In the genomic region with DNA sequence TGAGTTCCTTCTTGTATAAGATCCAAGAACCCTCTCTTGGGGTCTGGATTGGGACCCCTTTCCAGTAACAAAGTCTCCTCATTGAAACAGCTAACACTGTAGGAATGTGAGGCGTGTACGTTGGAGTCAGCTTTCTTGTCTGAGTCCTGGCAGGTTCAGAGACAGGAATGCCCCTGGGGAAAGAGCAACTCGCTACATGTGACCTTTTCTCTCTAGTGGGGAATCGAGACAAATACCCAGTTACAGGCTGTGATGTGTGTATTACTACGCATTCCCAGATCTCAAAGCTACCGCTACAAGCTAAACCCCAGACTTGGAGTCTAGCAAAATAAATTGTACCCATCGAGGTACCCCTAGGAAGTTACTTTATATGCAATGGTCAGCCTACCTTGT, we compare ENCODE assay signal across 23 cellular contexts.
DNase-seq lines count a peak whose midpoint lies in the region; ATAC-seq, FAIRE-seq and TF ChIP-seq lines count a peak whose summit lies in the region.
"Had no signal": no experiment of that assay in that cellular context is flagged by ENCODE, and none has a peak within 500 bp of the region (broad histone marks: within the 10 kb centered on the region; RNA-seq: fewer than 3 reads in every experiment).

No MANE protein-coding gene starts in this region.

- no peak for ATAC-seq in HG02571 (IDR thresholded peaks at IDR 0.05; ENCODE audit: unreplicated experiment)
- ATAC-seq: GM12878, heart left ventricle had no signal

- no peaks in the 10 kb centered on the region for H3K9me3 Mint-ChIP-seq in MCF 10A (ENCODE audit: unreplicated experiment)
- H3K9me3 Mint-ChIP-seq: naive B cell had no signal

- no peaks in the 10 kb centered on the region for H3K36me3 Mint-ChIP-seq in MCF 10A (ENCODE audit: insufficient read depth, unreplicated experiment)
- H3K36me3 Mint-ChIP-seq: naive B cell had no signal

- peak overlapping the region; percentile 31 for H3K4me2 ChIP-seq in keratinocyte (ENCODE audit: control insufficient read depth, extremely low read depth, insufficient read depth, low read depth, low read length)

- no TSS peak for BruUV-seq in MCF 10A (replicated peaks; lab: Mats Ljungman, UMichigan)

- no peak overlapping the region for H3K4me3 Mint-ChIP-seq in MCF 10A (ENCODE audit: unreplicated experiment)
- H3K4me3 Mint-ChIP-seq: naive B cell had no signal

- H3K9me3 ChIP-seq in breast epithelium (no peaks in the 10 kb centered on the region), keratinocyte (ENCODE audit: control insufficient read depth, low read depth, low read length) (no peaks in the 10 kb centered on the region)
- H3K9me3 ChIP-seq: heart left ventricle had no signal

- TF ChIP-seq CTCF in MCF 10A (IDR thresholded peaks at IDR 0.05; ENCODE audit: unreplicated experiment) = no peak
- TF ChIP-seq CTCF in breast epithelium (IDR thresholded peaks at IDR 0.05) = no peak
- no peak for TF ChIP-seq CTCF in bronchial epithelial cell (IDR thresholded peaks at IDR 0.05; ENCODE audit: insufficient read depth, low read length, severe bottlenecking)
- no peak for TF ChIP-seq CTCF in keratinocyte (optimal IDR thresholded peaks at IDR 0.05 in 1 of 3, IDR thresholded peaks at IDR 0.05 in 1 of 3, conservative IDR thresholded peaks at IDR 0.05 in 1 of 3; ENCODE audit: extremely low read depth in 1 of 3, insufficient read depth in 2 of 3, low read length in 3 of 3)

- H2AFZ ChIP-seq in keratinocyte (ENCODE audit: control insufficient read depth, low read length) = peak overlapping the region; percentile 42
- H2AFZ ChIP-seq: parathyroid adenoma had no signal

- H3K27me3 ChIP-seq in breast epithelium = no peaks in the 10 kb centered on the region
- no peaks in the 10 kb centered on the region for H3K27me3 ChIP-seq in bronchial epithelial cell (ENCODE audit: control insufficient read depth, insufficient read depth, low read length)
- no peaks in the 10 kb centered on the region for H3K27me3 ChIP-seq in keratinocyte (ENCODE audit: control insufficient read depth, extremely low read depth, insufficient read depth, low read length)

- H3K27ac ChIP-seq in breast epithelium = no peak overlapping the region
- peak overlapping the region; percentile 51 for H3K27ac ChIP-seq in keratinocyte (ENCODE audit: control insufficient read depth, insufficient read depth, low read length)
- H3K27ac ChIP-seq: 22Rv1, heart left ventricle, HL-60, parathyroid adenoma, skin epidermis had no signal

- H3K79me2 ChIP-seq in keratinocyte (ENCODE audit: control insufficient read depth, insufficient read depth, low read length) = no peaks in the 10 kb centered on the region
- H3K79me2 ChIP-seq: parathyroid adenoma had no signal

- no peaks in the 10 kb centered on the region for H4K20me1 ChIP-seq in keratinocyte (ENCODE audit: control insufficient read depth, extremely low read depth, insufficient read depth, low read length)

- no peak overlapping the region for H3K9ac ChIP-seq in keratinocyte (ENCODE audit: control insufficient read depth, extremely low read depth, insufficient read depth, low read length)
- H3K9ac ChIP-seq: parathyroid adenoma had no signal

- peaks cover 7% of the 10 kb centered on the region for H3K4me1 Mint-ChIP-seq in MCF 10A (ENCODE audit: insufficient read depth, unreplicated experiment)
- H3K4me1 Mint-ChIP-seq: naive B cell had no signal

- H3K9me1 ChIP-seq in keratinocyte (ENCODE audit: control insufficient read depth, extremely low read depth, insufficient read depth, low read length) = no peaks in the 10 kb centered on the region

- dilution Hi-C loops in keratinocyte (cut with MboI; ENCODE audit: extremely low pct_ligation_motif_present, low sequenced_read_pairs) = no loop called here

- intact Hi-C loops in MCF 10A (cut with micrococcal nuclease) (no loop called here), breast epithelium (cut with DNase I; ENCODE audit: low total_unique reads) (no loop called here)

- CTCF ChIA-PET in MCF 10A (lab: Yijun Ruan, JAX) = interaction anchor here (0.5 to 0.6 kb wide), 2 partner anchors 82 to 411 kb away, joined by 3 to 4 read pairs; no protein-coding TSS in a partner anchor

- POLR2A ChIA-PET in MCF 10A (lab: Yijun Ruan, JAX) = no interaction called here

- H3K27me3 Mint-ChIP-seq in MCF 10A (ENCODE audit: insufficient read depth, unreplicated experiment) = no peaks in the 10 kb centered on the region

- no peak overlapping the region for H3K27ac Mint-ChIP-seq in MCF 10A (ENCODE audit: low read depth, unreplicated experiment)
- H3K27ac Mint-ChIP-seq: naive B cell had no signal

- no peak for TF ChIP-seq POLR2A in breast epithelium (IDR thresholded peaks at IDR 0.05)

- DNase-seq in MCF 10A (ENCODE audit: unreplicated experiment) (peak; percentile 11), breast epithelium (ENCODE audit: low spot score in 2 of 2) (no peak), bronchial epithelial cell (ENCODE audit: low read depth) (peak; percentile 32), keratinocyte (ENCODE audit: low read depth, low spot score) (peak; percentile 78), urothelium cell line (ENCODE audit: low spot score) (peak; percentile 35), putamen (ENCODE audit: low spot score) (no peak), SKM-1 (lab: John Stamatoyannopoulos, UW; ENCODE audit: unreplicated experiment) (no peak)
- DNase-seq: activated CD8-positive, alpha-beta memory T cell treated with anti-CD3 and anti-CD28 coated beads, Interleukin-2, amount 50 U/mL, for 48 hours; activated effector memory CD4-positive, alpha-beta T cell treated with anti-CD3 and anti-CD28 coated beads, Interleukin-2, amount 50 U/mL, for 16 hours; effector memory CD4-positive, alpha-beta T cell; heart left ventricle; naive B cell; NCI-H1048; NCI-H2029 treated with DMSO at 0.1 percent for 48 hours; NCI-H510A; stimulated activated CD4-positive, alpha-beta T cell treated with anti-CD3 and anti-CD28 coated beads, Interleukin-4, amount 100 ng/mL, for 24 hours had no signal

- H3K36me3 ChIP-seq in breast epithelium (no peaks in the 10 kb centered on the region), bronchial epithelial cell (ENCODE audit: control insufficient read depth, insufficient read depth, low read length) (no peaks in the 10 kb centered on the region), keratinocyte (ENCODE audit: control insufficient read depth in 2 of 2, extremely low read depth in 1 of 2, insufficient read depth in 2 of 2, low read length in 2 of 2) (no peaks in the 10 kb centered on the region)
- H3K36me3 ChIP-seq: heart left ventricle had no signal

- no peak for FAIRE-seq in bronchial epithelial cell (lab: Jason Lieb, UNC)
- FAIRE-seq in keratinocyte (lab: Jason Lieb, UNC) = peak; percentile 88
- no peak for FAIRE-seq in urothelium cell line (lab: Jason Lieb, UNC)
- FAIRE-seq: GM12878 had no signal

- H3K4me3 ChIP-seq in breast epithelium = no peak overlapping the region
- H3K4me3 ChIP-seq in bronchial epithelial cell (ENCODE audit: low read depth, low read length) = no peak overlapping the region
- no peak overlapping the region for H3K4me3 ChIP-seq in keratinocyte (ENCODE audit: control insufficient read depth in 2 of 3, extremely low read depth in 1 of 3, insufficient read depth in 2 of 3, low read depth in 1 of 3, low read length in 3 of 3)
- H3K4me3 ChIP-seq: GM12878, heart left ventricle, lung, skin epidermis had no signal

- H3K4me1 ChIP-seq in breast epithelium = no peaks in the 10 kb centered on the region
- peaks cover 26% of the 10 kb centered on the region for H3K4me1 ChIP-seq in keratinocyte (ENCODE audit: control insufficient read depth, extremely low read depth, insufficient read depth, low read length)
- H3K4me1 ChIP-seq: heart left ventricle, parathyroid adenoma had no signal

Comparison
In these comparisons a context has a peak if more than half of its experiments do, and no peak if none do; other contexts are left out.
1. DNase-seq: peak in MCF 10A (single experiment), bronchial epithelial cell (single experiment), keratinocyte (single experiment) and urothelium cell line (single experiment); none in breast epithelium (0 of 2), putamen (single experiment) and SKM-1 (single experiment).